In genomic region chr7:71835056-71835455, GRCh38 we compare ENCODE assay signal across 31 cellular contexts.
"Had no signal": no experiment of that assay in that cellular context is flagged by ENCODE, and none has a peak within 500 bp of the region (broad histone marks: within the 10 kb centered on the region; RNA-seq: fewer than 3 reads in every experiment).

No MANE protein-coding gene starts in this region.

- H3K27me3 ChIP-seq: adrenal gland, body of pancreas, SJCRH30 had no signal

- H3K27ac ChIP-seq: adrenal gland, body of pancreas, KMS-11, SJCRH30, SK-N-MC, WERI-Rb-1 had no signal

- H3K36me3 ChIP-seq: adrenal gland, SJCRH30, WERI-Rb-1 had no signal

- H3K9me3 ChIP-seq: adrenal gland, body of pancreas, SJCRH30 had no signal

- ATAC-seq: activated naive CD4-positive, alpha-beta T cell treated with anti-CD3 and anti-CD28 coated beads, Interleukin-2, amount 50 U/mL, for 72 hours; activated T-cell treated with anti-CD3 and anti-CD28 coated beads, Interleukin-2, amount 50 U/mL, for 72 hours; activated T-helper 17 cell treated with anti-CD3 and anti-CD28 coated beads, Interleukin-2, amount 50 U/mL, for 72 hours; body of pancreas; Panc1 had no signal

- DNase-seq: activated CD4-positive, alpha-beta memory T cell treated with anti-CD3 and anti-CD28 coated beads, Interleukin-2, amount 10 ng/mL, durations not matched to agents 7 days and 5 days; activated CD4-positive, alpha-beta T cell treated with anti-CD3 and anti-CD28 coated beads for 1 hour; activated CD4-positive, alpha-beta T cell treated with anti-CD3 and anti-CD28 coated beads for 48 hours; activated CD4-positive, CD25-positive, alpha-beta regulatory T cell; activated effector memory CD4-positive, alpha-beta T cell treated with anti-CD3 and anti-CD28 coated beads, Interleukin-2, amount 50 U/mL, for 16 hours; activated naive CD4-positive, alpha-beta T cell treated with anti-CD3 and anti-CD28 coated beads for 36 hours; activated T-cell treated with anti-CD3 and anti-CD28 coated beads, Interleukin-2, amount 50 U/mL, for 1 hour; activated T-cell treated with anti-CD3 and anti-CD28 coated beads, Interleukin-2, amount 50 U/mL, for 72 hours; adrenal gland; body of pancreas; caudate nucleus; cerebellar nuclear complex; NCI-H1105; NCI-H1417 treated with DMSO at 0.1 percent for 48 hours; NCI-H187 treated with DMSO at 0.1 percent for 48 hours; NCI-H2081; NCI-H2171 treated with DMSO at 0.1 percent for 48 hours; NCI-H2227 treated with DMSO at 0.1 percent for 48 hours; NCI-H446; NCI-H510A treated with DMSO at 0.1 percent for 48 hours; NCI-H526 treated with DMSO at 0.1 percent for 48 hours; NCI-H774; SHP77; SJCRH30; T1000; WERI-Rb-1 had no signal

- H3K4me1 ChIP-seq: adrenal gland, body of pancreas, SJCRH30 had no signal

- H3K4me3 ChIP-seq: adrenal gland, body of pancreas, SJCRH30, SK-N-MC had no signal
